In genomic region chr13:29733069-29733700, GRCh38 we compare ENCODE assay signal across 18 cellular contexts.
DNase-seq lines count a peak whose midpoint lies in the region; ATAC-seq, FAIRE-seq and TF ChIP-seq lines count a peak whose summit lies in the region.
"Had no signal": no experiment of that assay in that cellular context is flagged by ENCODE, and none has a peak within 500 bp of the region (broad histone marks: within the 10 kb centered on the region; RNA-seq: fewer than 3 reads in every experiment).

No MANE protein-coding gene starts in this region.

- no peak overlapping the region for H3K4me3 Mint-ChIP-seq in stimulated activated memory B cell treated with anti-CD40 and anti-IgM and Interleukin-4, amounts not matched to agents 10 μg/mL and 1 μg/mL and 100 μg/mL, for 72 hours
- H3K4me3 Mint-ChIP-seq: neural progenitor cell had no signal

- in situ Hi-C loops in K562 (cut with MboI), result no loop called here

- no peaks in the 10 kb centered on the region for H3K9me3 ChIP-seq in K562 (replicated peaks; ENCODE audit: control insufficient read depth, insufficient read depth, low read depth, low read length)
- H3K9me3 ChIP-seq: ascending aorta, Caco-2, heart right ventricle, left ventricle myocardium inferior had no signal

- H3K4me1 ChIP-seq in K562 (replicated peaks in 1 of 2; ENCODE audit: control insufficient read depth in 2 of 2, insufficient read depth in 2 of 2, low read length in 2 of 2), result no peaks in the 10 kb centered on the region
- H3K4me1 ChIP-seq: ascending aorta, Caco-2, heart right ventricle, left ventricle myocardium inferior, neural progenitor cell had no signal

- TF ChIP-seq CTCF in K562 (IDR thresholded peaks at IDR 0.05 in 2 of 3, conservative IDR thresholded peaks at IDR 0.05 in 1 of 3; ENCODE audit: insufficient read depth in 2 of 3, low read depth in 1 of 3, low read length in 3 of 3), result no peak
- no peak for TF ChIP-seq CTCF in RWPE1 (conservative IDR thresholded peaks at IDR 0.05; ENCODE audit: low read depth)

- no peak for TF ChIP-seq RAD21 in K562 (CRISPR knock-in tag; conservative IDR thresholded peaks at IDR 0.05 in 1 of 2, IDR thresholded peaks at IDR 0.05 in 1 of 2)

- H3K27me3 ChIP-seq in K562 (ENCODE audit: control insufficient read depth in 2 of 2, insufficient read depth in 2 of 2, low read length in 2 of 2), result peaks cover 4 to 14% of the 10 kb centered on the region in 2 experiments; a peak in 4 of 5 replicates
- H3K27me3 ChIP-seq: ascending aorta, neural progenitor cell had no signal

- H3K9me1 ChIP-seq in K562 (ENCODE audit: control insufficient read depth, insufficient read depth, low read length), result no peaks in the 10 kb centered on the region

- no peaks in the 10 kb centered on the region for H3K36me3 Mint-ChIP-seq in stimulated activated memory B cell treated with anti-CD40 and anti-IgM and Interleukin-4, amounts not matched to agents 10 μg/mL and 1 μg/mL and 100 μg/mL, for 72 hours
- H3K36me3 Mint-ChIP-seq: neural progenitor cell had no signal

- no peak overlapping the region for H3K4me2 ChIP-seq in K562 (ENCODE audit: insufficient read depth, low read length)
- H3K4me2 ChIP-seq: neural progenitor cell had no signal

- no peak for TF ChIP-seq POLR2A in K562 (conservative IDR thresholded peaks at IDR 0.05)

- ATAC-seq in K562 (no peak), GM19455 (IDR thresholded peaks at IDR 0.05; ENCODE audit: unreplicated experiment) (no peak)
- peak; percentile 39 for ATAC-seq in stimulated activated memory B cell treated with anti-CD40 and anti-IgM and Interleukin-4, amounts not matched to agents 10 μg/mL and 1 μg/mL and 100 μg/mL, for 72 hours
- ATAC-seq: heart right ventricle, Panc1 had no signal

- H3K27me3 Mint-ChIP-seq in stimulated activated memory B cell treated with anti-CD40 and anti-IgM and Interleukin-4, amounts not matched to agents 10 μg/mL and 1 μg/mL and 100 μg/mL, for 72 hours, result peaks cover 45% of the 10 kb centered on the region

- POLR2A ChIA-PET in K562 (lab: Yijun Ruan, JAX) (interaction anchor here (1.1 kb wide), 1 partner anchor 123 kb away, joined by 3 read pairs; no protein-coding TSS in a partner anchor), RWPE1 (lab: Yijun Ruan, JAX; ENCODE audit: low non-redundant PET) (no interaction called here)

- no peak for TF ChIP-seq EP300 in K562 (IDR thresholded peaks at IDR 0.05; ENCODE audit: low read length)

- CTCF ChIA-PET in K562 (lab: Yijun Ruan, JAX; ENCODE audit: low intra/inter-chr PET ratio) (no interaction called here), RWPE1 (lab: Yijun Ruan, JAX) (no interaction called here)

- WGBS in K562 (ENCODE audit: insufficient coverage, low coverage, missing lambda C conversion rate), result 0% methylated on average over 7 of the region's 7 CpGs

- no peak overlapping the region for H3K4me3 ChIP-seq in K562
- H3K4me3 ChIP-seq: ascending aorta, heart right ventricle, left ventricle myocardium inferior, neural progenitor cell had no signal

- H3K9ac ChIP-seq in K562 (ENCODE audit: insufficient read depth in 1 of 2, low read depth in 2 of 2, low read length in 2 of 2), result no peak overlapping the region
- H3K9ac ChIP-seq: neural progenitor cell had no signal

- H4K20me1 ChIP-seq in K562 (replicated peaks; ENCODE audit: control insufficient read depth, insufficient read depth, low read length), result no peaks in the 10 kb centered on the region

- H3K27ac Mint-ChIP-seq in stimulated activated memory B cell treated with anti-CD40 and anti-IgM and Interleukin-4, amounts not matched to agents 10 μg/mL and 1 μg/mL and 100 μg/mL, for 72 hours, result no peak overlapping the region
- H3K27ac Mint-ChIP-seq: neural progenitor cell had no signal

- peaks cover 8% of the 10 kb centered on the region for H3K4me1 Mint-ChIP-seq in stimulated activated memory B cell treated with anti-CD40 and anti-IgM and Interleukin-4, amounts not matched to agents 10 μg/mL and 1 μg/mL and 100 μg/mL, for 72 hours
- H3K4me1 Mint-ChIP-seq: neural progenitor cell had no signal

- H3K9me3 Mint-ChIP-seq in stimulated activated memory B cell treated with anti-CD40 and anti-IgM and Interleukin-4, amounts not matched to agents 10 μg/mL and 1 μg/mL and 100 μg/mL, for 72 hours, result no peaks in the 10 kb centered on the region
- H3K9me3 Mint-ChIP-seq: neural progenitor cell had no signal

- no peak overlapping the region for H2AFZ ChIP-seq in K562 (ENCODE audit: low read depth, low read length)
- H2AFZ ChIP-seq: neural progenitor cell had no signal

- intact Hi-C loops in K562 (cut with micrococcal nuclease), result no loop called here

- DNase-seq in SIG-M5 treated with dmso at 0.1 percent for 504 hours (lab: John Stamatoyannopoulos, UW; ENCODE audit: unreplicated experiment), result peak; percentile 64
- no peak for DNase-seq in SIG-M5 (lab: John Stamatoyannopoulos, UW)
- peak; percentile 55 for DNase-seq in NOMO-1 treated with DMSO at 0.1 percent for 48 hours (lab: John Stamatoyannopoulos, UW; ENCODE audit: unreplicated experiment)
- DNase-seq in K562 (ENCODE audit: extremely low read depth in 1 of 4, low spot score in 3 of 4), result peak in 1 of 4 experiments; percentile 2
- DNase-seq in RWPE1 (ENCODE audit: low spot score), result no peak
- no peak for DNase-seq in cerebellum (ENCODE audit: low spot score)
- DNase-seq: cortex of kidney, erythroblast, heart right ventricle, left ventricle myocardium inferior, T-helper 2 cell had no signal

- FAIRE-seq in K562 (lab: Jason Lieb, UNC), result no peak

- H3K27ac ChIP-seq in K562 (ENCODE audit: extremely low read depth, low read depth, low read length) (no peak overlapping the region), RWPE1 (no peak overlapping the region)
- H3K27ac ChIP-seq: 22Rv1, ascending aorta, heart right ventricle, left ventricle myocardium inferior, neural progenitor cell had no signal

- BruUV-seq in K562 (replicated peaks; lab: Mats Ljungman, UMichigan), result no TSS peak

- H3K36me3 ChIP-seq in K562 (ENCODE audit: control insufficient read depth, insufficient read depth, low read length), result no peaks in the 10 kb centered on the region
- H3K36me3 ChIP-seq: ascending aorta, heart right ventricle, left ventricle myocardium inferior, neural progenitor cell had no signal

- no peaks in the 10 kb centered on the region for H3K79me2 ChIP-seq in K562 (ENCODE audit: control insufficient read depth, insufficient read depth, low read length)

TF ChIP-seq in K562, 482 proteins besides CTCF, POLR2A, EP300 and RAD21:
- no peak for TF ChIP-seq ZNF124 (CRISPR knock-in tag; IDR thresholded peaks at IDR 0.05)
- no peak for TF ChIP-seq SETDB1 (IDR thresholded peaks at IDR 0.05; ENCODE audit: low read length)
- TF ChIP-seq FOSL1 (tag; conservative IDR thresholded peaks at IDR 0.05), result 0 out of 2 replicates have a peak, but pooled peaks have one; percentile 19
- TF ChIP-seq ZNF239 (CRISPR knock-in tag; IDR thresholded peaks at IDR 0.05), result no peak
- TF ChIP-seq HES1 (IDR thresholded peaks at IDR 0.05; ENCODE audit: low read depth), result peak; percentile 80
- no peak for TF ChIP-seq NONO (IDR thresholded peaks at IDR 0.05; ENCODE audit: low read depth in 2 of 2, low read length in 1 of 2)
- 0 out of 2 replicates have a peak, but pooled peaks have one; percentile 45 for TF ChIP-seq SPI1 (IDR thresholded peaks at IDR 0.05; ENCODE audit: borderline replicate concordance, low read depth, low read length)

Comparison
In these comparisons a context has a peak if more than half of its experiments do, and no peak if none do; other contexts are left out.
1. DNase-seq: peak in SIG-M5 treated with dmso at 0.1 percent for 504 hours (single experiment) and NOMO-1 treated with DMSO at 0.1 percent for 48 hours (single experiment); none in SIG-M5 (single experiment), RWPE1 (single experiment) and cerebellum (single experiment).